1 cellular context compared by ENCODE assay signal in the genomic region with DNA sequence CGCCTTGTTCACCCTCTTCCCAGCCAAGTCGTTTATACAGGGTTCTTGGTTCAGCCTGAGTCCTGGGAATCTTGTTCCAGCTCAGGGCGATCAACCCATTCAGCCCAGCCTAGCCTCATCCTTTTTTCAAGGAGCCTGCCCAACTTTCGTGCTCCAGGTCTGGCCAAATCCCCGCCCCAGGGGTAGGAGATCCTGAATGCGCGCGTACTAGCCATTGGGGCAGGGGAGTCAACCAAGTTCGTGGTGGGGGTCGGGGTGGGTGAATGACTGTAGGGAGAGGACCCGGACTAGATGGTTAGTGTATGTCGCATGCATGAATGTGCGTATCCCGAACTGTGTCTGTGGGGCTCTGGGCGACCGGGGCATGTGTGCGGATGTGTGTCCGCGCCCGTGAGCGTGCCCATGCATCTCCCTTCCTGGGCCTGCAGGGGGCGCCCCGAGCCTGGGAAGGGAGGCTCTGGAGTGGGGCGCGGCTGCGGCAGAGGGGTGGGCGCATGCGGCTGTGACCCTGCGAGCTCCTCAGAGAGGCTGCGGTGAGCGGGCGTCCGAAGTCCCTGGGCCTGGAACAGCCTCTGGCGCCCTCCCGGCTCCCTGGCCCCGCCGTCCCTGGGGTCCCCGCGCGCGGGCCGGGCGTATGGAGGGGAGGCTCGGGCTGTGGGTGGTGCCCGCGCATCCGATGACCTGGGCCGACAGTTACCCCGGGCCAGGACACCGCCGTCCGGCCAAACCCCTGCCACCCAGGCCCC.
TF ChIP-seq lines count a peak whose summit lies in the region.

No MANE protein-coding gene starts in this region.

TF ChIP-seq in HepG2, 621 proteins besides CTCF, POLR2A, EP300 and RAD21 (continues in another document):
- TF ChIP-seq SIX1 (CRISPR knock-in tag; IDR thresholded peaks at IDR 0.05; ENCODE audit: borderline replicate concordance), result no peak
- no peak for TF ChIP-seq SIN3B (IDR thresholded peaks at IDR 0.05; ENCODE audit: low read length)
- TF ChIP-seq, protein P1, sequence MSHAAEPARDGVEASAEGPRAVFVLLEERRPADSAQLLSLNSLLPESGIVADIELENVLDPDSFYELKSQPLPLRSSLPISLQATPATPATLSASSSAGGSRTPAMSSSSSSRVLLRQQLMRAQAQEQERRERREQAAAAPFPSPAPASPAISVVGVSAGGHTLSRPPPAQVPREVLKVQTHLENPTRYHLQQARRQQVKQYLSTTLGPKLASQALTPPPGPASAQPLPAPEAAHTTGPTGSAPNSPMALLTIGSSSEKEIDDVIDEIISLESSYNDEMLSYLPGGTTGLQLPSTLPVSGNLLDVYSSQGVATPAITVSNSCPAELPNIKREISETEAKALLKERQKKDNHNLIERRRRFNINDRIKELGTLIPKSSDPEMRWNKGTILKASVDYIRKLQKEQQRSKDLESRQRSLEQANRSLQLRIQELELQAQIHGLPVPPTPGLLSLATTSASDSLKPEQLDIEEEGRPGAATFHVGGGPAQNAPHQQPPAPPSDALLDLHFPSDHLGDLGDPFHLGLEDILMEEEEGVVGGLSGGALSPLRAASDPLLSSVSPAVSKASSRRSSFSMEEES (CRISPR knock-in tag; IDR thresholded peaks at IDR 0.05), result no peak
- peak; percentile 80; the same call in 1 of the 2 replicates for TF ChIP-seq MTA1 (CRISPR knock-in tag; IDR thresholded peaks at IDR 0.05; ENCODE audit: borderline replicate concordance)
- no peak for TF ChIP-seq ISX (CRISPR knock-in tag; conservative IDR thresholded peaks at IDR 0.05)
- TF ChIP-seq CEBPB (IDR thresholded peaks at IDR 0.05; ENCODE audit: borderline replicate concordance, low read depth, low read length), result no peak
- TF ChIP-seq SAFB2 (CRISPR knock-in tag; IDR thresholded peaks at IDR 0.05; ENCODE audit: borderline replicate concordance, low read depth), result no peak
- TF ChIP-seq ZBTB7A (CRISPR knock-in tag; IDR thresholded peaks at IDR 0.05), result 0 out of 2 replicates have a peak, but pooled peaks have one; percentile 67
- TF ChIP-seq, protein P2, sequence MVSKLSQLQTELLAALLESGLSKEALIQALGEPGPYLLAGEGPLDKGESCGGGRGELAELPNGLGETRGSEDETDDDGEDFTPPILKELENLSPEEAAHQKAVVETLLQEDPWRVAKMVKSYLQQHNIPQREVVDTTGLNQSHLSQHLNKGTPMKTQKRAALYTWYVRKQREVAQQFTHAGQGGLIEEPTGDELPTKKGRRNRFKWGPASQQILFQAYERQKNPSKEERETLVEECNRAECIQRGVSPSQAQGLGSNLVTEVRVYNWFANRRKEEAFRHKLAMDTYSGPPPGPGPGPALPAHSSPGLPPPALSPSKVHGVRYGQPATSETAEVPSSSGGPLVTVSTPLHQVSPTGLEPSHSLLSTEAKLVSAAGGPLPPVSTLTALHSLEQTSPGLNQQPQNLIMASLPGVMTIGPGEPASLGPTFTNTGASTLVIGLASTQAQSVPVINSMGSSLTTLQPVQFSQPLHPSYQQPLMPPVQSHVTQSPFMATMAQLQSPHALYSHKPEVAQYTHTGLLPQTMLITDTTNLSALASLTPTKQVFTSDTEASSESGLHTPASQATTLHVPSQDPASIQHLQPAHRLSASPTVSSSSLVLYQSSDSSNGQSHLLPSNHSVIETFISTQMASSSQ (IDR thresholded peaks at IDR 0.05; ENCODE audit: low read depth), result no peak
- TF ChIP-seq, protein P2 (CRISPR knock-in tag; IDR thresholded peaks at IDR 0.05; ENCODE audit: borderline replicate concordance), result no peak
- peak; percentile 34; the same call in 1 of the 2 replicates for TF ChIP-seq ZMYM4 (CRISPR knock-in tag; IDR thresholded peaks at IDR 0.05)
- TF ChIP-seq ZNF770 (CRISPR knock-in tag; IDR thresholded peaks at IDR 0.05), result peak; percentile 13; the same call in 1 of the 2 replicates
- no peak for TF ChIP-seq MAFG (CRISPR knock-in tag; IDR thresholded peaks at IDR 0.05)
- no peak for TF ChIP-seq MXD4 (CRISPR knock-in tag; IDR thresholded peaks at IDR 0.05)
- TF ChIP-seq SALL2 (CRISPR knock-in tag; IDR thresholded peaks at IDR 0.05), result no peak
- no peak for TF ChIP-seq AHR (CRISPR knock-in tag; IDR thresholded peaks at IDR 0.05)
- no peak for TF ChIP-seq PCBP1 (IDR thresholded peaks at IDR 0.05; ENCODE audit: borderline replicate concordance, low read depth, low read length)
- TF ChIP-seq REPIN1 (CRISPR knock-in tag; IDR thresholded peaks at IDR 0.05; ENCODE audit: borderline replicate concordance, low read depth), result no peak
- TF ChIP-seq, protein P3, sequence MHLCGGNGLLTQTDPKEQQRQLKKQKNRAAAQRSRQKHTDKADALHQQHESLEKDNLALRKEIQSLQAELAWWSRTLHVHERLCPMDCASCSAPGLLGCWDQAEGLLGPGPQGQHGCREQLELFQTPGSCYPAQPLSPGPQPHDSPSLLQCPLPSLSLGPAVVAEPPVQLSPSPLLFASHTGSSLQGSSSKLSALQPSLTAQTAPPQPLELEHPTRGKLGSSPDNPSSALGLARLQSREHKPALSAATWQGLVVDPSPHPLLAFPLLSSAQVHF (CRISPR knock-in tag; IDR thresholded peaks at IDR 0.05), result no peak
- 0 out of 2 replicates have a peak, but pooled peaks have one; percentile 20 for TF ChIP-seq FOXC1 (CRISPR knock-in tag; IDR thresholded peaks at IDR 0.05; ENCODE audit: borderline replicate concordance)
- no peak for TF ChIP-seq ZNF224 (CRISPR knock-in tag; IDR thresholded peaks at IDR 0.05)
- no peak for TF ChIP-seq PPARG (CRISPR knock-in tag; conservative IDR thresholded peaks at IDR 0.05)
- no peak for TF ChIP-seq PLRG1 (conservative IDR thresholded peaks at IDR 0.05)
- TF ChIP-seq MAF1 (CRISPR knock-in tag; IDR thresholded peaks at IDR 0.05; ENCODE audit: borderline replicate concordance), result no peak
- TF ChIP-seq NRL (CRISPR knock-in tag; IDR thresholded peaks at IDR 0.05; ENCODE audit: borderline replicate concordance), result no peak
- no peak for TF ChIP-seq ZNF124 (CRISPR knock-in tag; IDR thresholded peaks at IDR 0.05)
- TF ChIP-seq HDAC1 (CRISPR knock-in tag; IDR thresholded peaks at IDR 0.05), result no peak
- no peak for TF ChIP-seq THRA (CRISPR knock-in tag; IDR thresholded peaks at IDR 0.05; ENCODE audit: borderline replicate concordance)
- peak; percentile 54 for TF ChIP-seq STAG1 (CRISPR knock-in tag; IDR thresholded peaks at IDR 0.05)
- TF ChIP-seq PHF21A (CRISPR knock-in tag; IDR thresholded peaks at IDR 0.05), result no peak
- TF ChIP-seq ZBTB1 (CRISPR knock-in tag; IDR thresholded peaks at IDR 0.05; ENCODE audit: borderline replicate concordance), result no peak
- 0 out of 2 replicates have a peak, but pooled peaks have one; percentile 4 for TF ChIP-seq ZNF605 (CRISPR knock-in tag; IDR thresholded peaks at IDR 0.05)
- no peak for TF ChIP-seq HMG20B (CRISPR knock-in tag; conservative IDR thresholded peaks at IDR 0.05)
- TF ChIP-seq ZBTB4 (CRISPR knock-in tag; IDR thresholded peaks at IDR 0.05; ENCODE audit: borderline replicate concordance), result 0 out of 2 replicates have a peak, but pooled peaks have one; percentile 29
- peak; percentile 22; the same call in 1 of the 2 replicates for TF ChIP-seq ARID5B (CRISPR knock-in tag; IDR thresholded peaks at IDR 0.05)
- TF ChIP-seq ZBTB34 (CRISPR knock-in tag; IDR thresholded peaks at IDR 0.05), result no peak
- TF ChIP-seq ZSCAN29 (CRISPR knock-in tag; conservative IDR thresholded peaks at IDR 0.05), result no peak
- TF ChIP-seq ZNF572 (CRISPR knock-in tag; IDR thresholded peaks at IDR 0.05), result no peak
- no peak for TF ChIP-seq ZNF883 (CRISPR knock-in tag; IDR thresholded peaks at IDR 0.05; ENCODE audit: not compliant biosample characterization)
- TF ChIP-seq SP140L (CRISPR knock-in tag; IDR thresholded peaks at IDR 0.05; ENCODE audit: borderline replicate concordance), result no peak
- peak; percentile 26 for TF ChIP-seq HNRNPLL (IDR thresholded peaks at IDR 0.05; ENCODE audit: low read depth, low read length, poor library complexity, severe bottlenecking)
